In genomic region chr6:119347466-119348307, GRCh38 we compare ENCODE assay signal across 8 cellular contexts. TPM values are rescaled to one million over a fixed set of nuclear protein-coding genes. Genes with fewer than 3 reads are reported as not detected.
DNase-seq lines count a peak whose midpoint lies in the region; ATAC-seq, FAIRE-seq and TF ChIP-seq lines count a peak whose summit lies in the region.

No MANE protein-coding gene starts in this region.

- peaks cover 11 to 30% (median 23%) of the 10 kb centered on the region in 3 donors for H3K4me1 ChIP-seq in pancreas

- peaks cover 4% of the 10 kb centered on the region for H3K36me3 Mint-ChIP-seq in activated T-cell treated with anti-CD3 and anti-CD28 coated beads, Interleukin-2, amount 50 U/mL, for 4 hours (ENCODE audit: insufficient read depth)

- H3K27me3 ChIP-seq in pancreas = no peaks in the 10 kb centered on the region

- no peak for ATAC-seq in activated T-cell treated with anti-CD3 and anti-CD28 coated beads, Interleukin-2, amount 50 U/mL, for 4 hours
- peak; percentile 26 to 39 (median 32) for ATAC-seq in pancreas

- H3K36me3 ChIP-seq in pancreas = no peaks in the 10 kb centered on the region

- CTCF ChIA-PET in HEK293T (lab: Yijun Ruan, JAX) = interaction anchor here (0.6 to 2.3 kb wide), 5 partner anchors 12 to 219 kb away, joined by 3 to 9 read pairs (median 3); no protein-coding TSS in a partner anchor

- H3K9me3 Mint-ChIP-seq in activated T-cell treated with anti-CD3 and anti-CD28 coated beads, Interleukin-2, amount 50 U/mL, for 4 hours = no peaks in the 10 kb centered on the region

- WGBS in pancreas, 2 donors = 6 to 11% methylated on average over 24 of the region's 24 CpGs

- peaks cover 52% of the 10 kb centered on the region for H3K4me1 Mint-ChIP-seq in activated T-cell treated with anti-CD3 and anti-CD28 coated beads, Interleukin-2, amount 50 U/mL, for 4 hours (ENCODE audit: low read depth)

- POLR2A ChIA-PET in HEK293T (lab: Yijun Ruan, JAX) = interaction anchor here (1.5 kb wide), 1 partner anchor 202 kb away, joined by 3 read pairs; no protein-coding TSS in a partner anchor

- H3K4me3 Mint-ChIP-seq in activated T-cell treated with anti-CD3 and anti-CD28 coated beads, Interleukin-2, amount 50 U/mL, for 4 hours = peak overlapping the region; percentile 91

- DNase-seq in NK-92 treated with Interleukin-12 subunit alpha and Interleukin-12 subunit beta, amount 100 ng/mL, for 24 hours (lab: John Stamatoyannopoulos, UW) = peak; percentile 68
- DNase-seq in NK-92 (lab: John Stamatoyannopoulos, UW; ENCODE audit: unreplicated experiment) (no peak), HEK293T (ENCODE audit: extremely low spot score) (peak; percentile 37), MV-4-11 (lab: John Stamatoyannopoulos, UW) (peak; percentile 49), glomerular visceral epithelial cell (ENCODE audit: extremely low spot score) (peak; percentile 37), pancreas (peak; percentile 43 to 69 (median 59)), iPS-NIHi7 (ENCODE audit: extremely low spot score) (no peak)
- DNase-seq in activated T-cell treated with anti-CD3 and anti-CD28 coated beads, Interleukin-2, amount 50 U/mL, for 4 hours = peak; percentile 17

- no peaks in the 10 kb centered on the region for H3K9me3 ChIP-seq in pancreas

- intact Hi-C loops in pancreas (cut with DNase I) = loop anchor here in 1 of 3 donors (5.0 kb wide), 1 partner anchor 210 kb away; no protein-coding TSS in a partner anchor

- H3K4me3 ChIP-seq in pancreas = peak overlapping the region; percentile 90 to 97 (median 95)

- peak overlapping the region; percentile 77 to 99 (median 90) for H3K27ac ChIP-seq in pancreas

- FAIRE-seq in pancreas (lab: Jason Lieb, UNC) = no peak

- no peak for TF ChIP-seq CTCF in pancreas (IDR thresholded peaks at IDR 0.05)

- H3K27me3 Mint-ChIP-seq in activated T-cell treated with anti-CD3 and anti-CD28 coated beads, Interleukin-2, amount 50 U/mL, for 4 hours (ENCODE audit: low read depth) = no peaks in the 10 kb centered on the region

TF ChIP-seq in HEK293T, 16 proteins besides CTCF, POLR2A, EP300 and RAD21:
- TF ChIP-seq L3MBTL2 (conservative IDR thresholded peaks at IDR 0.05) (peak; percentile 66), FOXA1 (IDR thresholded peaks at IDR 0.05) (no peak)

RNA-seq across cellular contexts. Expression of gene MAN1A1, which starts 1.9 kb away (rescaled TPM):
- total RNA-seq in activated T-cell treated with anti-CD3 and anti-CD28 coated beads, Interleukin-2, amount 50 U/mL, for 4 hours = 10 to 100 TPM; 28.5 to 33.6 (median 31.2) TPM
- 10 to 100 TPM; 19.1 to 86.1 (median 35.7) TPM for total RNA-seq in pancreas
- polyA plus RNA-seq in pancreas = 10 to 100 TPM; 11.7 to 27.7 TPM

Comparison
In these comparisons a context has a peak if more than half of its experiments do, and no peak if none do; other contexts are left out.
1. DNase-seq: peak in NK-92 treated with Interleukin-12 subunit alpha and Interleukin-12 subunit beta, amount 100 ng/mL, for 24 hours (single experiment), HEK293T (single experiment), MV-4-11 (single experiment), activated T-cell treated with anti-CD3 and anti-CD28 coated beads, Interleukin-2, amount 50 U/mL, for 4 hours (single experiment), glomerular visceral epithelial cell (single experiment) and pancreas (6 of 6); none in NK-92 (single experiment) and iPS-NIHi7 (single experiment).
2. ATAC-seq: peak in pancreas (4 of 4); none in activated T-cell treated with anti-CD3 and anti-CD28 coated beads, Interleukin-2, amount 50 U/mL, for 4 hours (0 of 2).